In the genomic region with DNA sequence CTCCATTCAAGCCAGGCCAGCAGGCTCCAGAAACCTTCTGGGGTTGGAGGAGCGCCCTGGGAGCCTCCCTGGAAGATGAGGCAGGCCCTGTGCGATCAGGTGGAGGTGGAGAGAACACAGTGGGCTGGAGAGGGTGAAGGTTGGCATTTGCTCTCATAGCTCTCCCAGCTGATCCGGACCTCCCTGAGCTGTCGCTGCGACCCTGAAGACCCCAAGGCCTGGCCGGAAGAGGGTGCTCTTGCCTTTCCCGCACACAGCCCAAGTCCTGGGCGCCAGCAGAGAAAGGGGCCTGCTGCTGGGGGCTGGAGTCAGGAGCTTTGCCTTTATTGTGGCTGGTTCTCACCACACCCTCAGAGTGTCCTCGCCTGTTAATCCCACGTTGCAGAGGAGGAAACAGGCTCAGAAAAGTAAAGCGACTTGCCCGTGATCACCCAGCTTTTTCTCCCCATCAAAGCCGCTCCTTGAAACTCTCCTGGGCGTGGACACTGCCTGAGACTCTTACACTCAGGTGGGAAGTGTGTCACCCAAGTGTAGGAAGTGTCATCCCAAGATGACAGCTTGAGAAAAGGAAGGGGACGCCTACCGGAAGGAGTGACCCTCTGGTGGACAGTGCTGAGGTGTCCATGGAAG, we compare ENCODE assay signal across 8 cellular contexts. TPM values are rescaled to one million over a fixed set of nuclear protein-coding genes. Genes with fewer than 3 reads are reported as not detected.
DNase-seq lines count a peak whose midpoint lies in the region; ATAC-seq and TF ChIP-seq lines count a peak whose summit lies in the region.

No MANE protein-coding gene starts in this region.

- H3K4ac ChIP-seq in neuronal stem cell (ENCODE audit: low read length): peak overlapping the region; percentile 28

- H3K9ac ChIP-seq in neuronal stem cell (ENCODE audit: low read depth, low read length, poor library complexity): peak overlapping the region; percentile 56

- TF ChIP-seq POLR2A in esophagus muscularis mucosa (IDR thresholded peaks at IDR 0.05; ENCODE audit: low read depth): no peak

- WGBS in esophagus muscularis mucosa: 57% methylated on average over 16 of the region's 16 CpGs
- WGBS in neuronal stem cell (ENCODE audit: extremely low coverage in 2 of 2, insufficient read length in 2 of 2, insufficient replicate concordance in 1 of 2), 2 donors: no CpG with 5 or more reads among the region's 16 CpGs

- no peak overlapping the region for H4K8ac ChIP-seq in neuronal stem cell (ENCODE audit: low read depth, low read length)

- DNase-seq in ELF-1 (ENCODE audit: low read depth, low spot score) (peak; percentile 85), NCI-H82 treated with DMSO at 0.1 percent for 48 hours (lab: John Stamatoyannopoulos, UW; ENCODE audit: unreplicated experiment) (peak; percentile 52), esophagus muscularis mucosa (ENCODE audit: extremely low spot score) (no peak), neuronal stem cell (ENCODE audit: low spot score) (peak; percentile 71), ACHN (no peak), HT-29 (ENCODE audit: low spot score) (no peak)
- no peak for DNase-seq in activated effector memory CD4-positive, alpha-beta T cell treated with anti-CD3 and anti-CD28 coated beads, Interleukin-2, amount 50 U/mL, for 16 hours

- H3K4me2 ChIP-seq in neuronal stem cell (ENCODE audit: insufficient read depth, low read length, poor library complexity, severe bottlenecking): no peak overlapping the region

- H3K9me3 ChIP-seq in esophagus muscularis mucosa (no peaks in the 10 kb centered on the region), neuronal stem cell (replicated peaks in 1 of 2; ENCODE audit: control insufficient read depth in 2 of 2, insufficient read depth in 1 of 2, low read depth in 1 of 2, low read length in 2 of 2) (no peaks in the 10 kb centered on the region)

- H3K79me1 ChIP-seq in neuronal stem cell (ENCODE audit: low read depth, low read length): no peaks in the 10 kb centered on the region

- ATAC-seq in GM18870 (IDR thresholded peaks at IDR 0.05; ENCODE audit: unreplicated experiment): no peak

- H2BK120ac ChIP-seq in neuronal stem cell (ENCODE audit: low read depth, low read length): no peak overlapping the region

- H3K4me1 ChIP-seq in esophagus muscularis mucosa: peaks cover 27 to 34% (median 32%) of the 10 kb centered on the region in 4 donors
- H3K4me1 ChIP-seq in neuronal stem cell (ENCODE audit: control insufficient read depth in 2 of 2, insufficient read depth in 1 of 2, low read depth in 1 of 2, low read length in 2 of 2): peaks cover 43 to 52% of the 10 kb centered on the region in 2 donors

- TF ChIP-seq CTCF in esophagus muscularis mucosa (IDR thresholded peaks at IDR 0.05): peak; percentile 38 to 48 (median 46)

- H3K18ac ChIP-seq in neuronal stem cell (ENCODE audit: low read length): peak overlapping the region; percentile 86

- peak overlapping the region; percentile 77 for H2BK12ac ChIP-seq in neuronal stem cell (ENCODE audit: low read length)

- intact Hi-C loops in esophagus muscularis mucosa (cut with DNase I): loop anchor here (2.0 to 10.0 kb wide), 2 partner anchors 51 to 341 kb away; no protein-coding TSS in a partner anchor

- H2AK5ac ChIP-seq in neuronal stem cell (ENCODE audit: low read depth, low read length): peak overlapping the region; percentile 60

- peaks cover 0 to 12% (median 0%) of the 10 kb centered on the region in 4 donors for H3K27me3 ChIP-seq in esophagus muscularis mucosa
- peaks cover 0 to 2% (median 0%) of the 10 kb centered on the region in 3 experiments for H3K27me3 ChIP-seq in neuronal stem cell (ENCODE audit: control insufficient read depth in 3 of 3, insufficient read depth in 3 of 3, low read depth in 1 of 3, low read length in 3 of 3)

- peak overlapping the region; percentile 55 for H2BK15ac ChIP-seq in neuronal stem cell (ENCODE audit: low read length)

- H4K91ac ChIP-seq in neuronal stem cell (ENCODE audit: low read depth, low read length, poor library complexity): no peak overlapping the region

- in situ Hi-C loops in ACHN (cut with HindIII; ENCODE audit: low pct_ligation_motif_present, low pct_unique_long_range_greater_than_20kb, low sequenced_read_pairs): no loop called here

- no peak for TF ChIP-seq EP300 in esophagus muscularis mucosa (IDR thresholded peaks at IDR 0.05)

- peak overlapping the region; percentile 58 for H2AFZ ChIP-seq in neuronal stem cell (ENCODE audit: low read length)

- H3K4me3 ChIP-seq in esophagus muscularis mucosa (no peak overlapping the region), neuronal stem cell (ENCODE audit: low read length in 2 of 2) (peak overlapping the region in 1 of 2 donors; percentile 39)

- H3K36me3 ChIP-seq in esophagus muscularis mucosa (no peaks in the 10 kb centered on the region), neuronal stem cell (replicated peaks in 1 of 2; ENCODE audit: control insufficient read depth in 2 of 2, insufficient read depth in 2 of 2, low read length in 2 of 2) (no peaks in the 10 kb centered on the region)

- H3K27ac ChIP-seq in esophagus muscularis mucosa (replicated peaks in 1 of 4) (peak overlapping the region in 1 of 4 donors; percentile 39), neuronal stem cell (replicated peaks; ENCODE audit: low read length) (peak overlapping the region; percentile 95)

- H3K23ac ChIP-seq in neuronal stem cell (ENCODE audit: low read depth, low read length, poor library complexity): no peak overlapping the region

- H2BK5ac ChIP-seq in neuronal stem cell (ENCODE audit: low read length): peak overlapping the region; percentile 82

- no peak overlapping the region for H3K14ac ChIP-seq in neuronal stem cell (ENCODE audit: low read length)

RNA-seq across cellular contexts. Expression of a gene that starts 8.6 kb away (rescaled TPM):
- total RNA-seq in esophagus muscularis mucosa: 1,000 to 10,000 TPM in 3 of 4 donors, 100 to 1,000 TPM in 1; 786 to 1,908 (median 1,382) TPM
- polyA plus RNA-seq in neuronal stem cell (2013, experiment 1 of 2): 2,500 TPM
- 2,467 TPM for polyA plus RNA-seq in neuronal stem cell (2013, experiment 2 of 2)
- total RNA-seq in HT-29 (2014; rRNA removed; shearing (Covaris generic)): 609 and 691 TPM in 2 replicates

RNA-seq across cellular contexts. Expression of a gene that starts 20.9 kb away (rescaled TPM):
- total RNA-seq in esophagus muscularis mucosa: 10 to 100 TPM in 3 of 4 donors, 1 to 10 TPM in 1; 10.0 to 19.2 (median 15.8) TPM
- 7.8 TPM for polyA plus RNA-seq in neuronal stem cell (2013, experiment 1 of 2)
- polyA plus RNA-seq in neuronal stem cell (2013, experiment 2 of 2): 7.4 TPM
- total RNA-seq in HT-29 (2014; rRNA removed; shearing (Covaris generic)): 143 and 164 TPM in 2 replicates

RNA-seq across cellular contexts. Expression of a gene that starts 29.4 kb away (rescaled TPM):
- total RNA-seq in esophagus muscularis mucosa: 10 to 100 TPM in 3 of 4 donors, 1 to 10 TPM in 1; 10.0 to 22.3 (median 15.8) TPM
- 18.1 TPM for polyA plus RNA-seq in neuronal stem cell (2013, experiment 1 of 2)
- polyA plus RNA-seq in neuronal stem cell (2013, experiment 2 of 2): 16.4 TPM
- 11.7 and 16.0 TPM in 2 replicates for total RNA-seq in HT-29 (2014; rRNA removed; shearing (Covaris generic))

RNA-seq across cellular contexts. Expression of a gene that starts 30.4 kb away (rescaled TPM):
- total RNA-seq in esophagus muscularis mucosa: 10 to 100 TPM; 41.8 to 49.5 (median 46.9) TPM
- polyA plus RNA-seq in neuronal stem cell (2013, experiment 1 of 2): 4.3 TPM
- 4.5 TPM for polyA plus RNA-seq in neuronal stem cell (2013, experiment 2 of 2)
- 33.5 and 41.3 TPM in 2 replicates for total RNA-seq in HT-29 (2014; rRNA removed; shearing (Covaris generic))

RNA-seq across cellular contexts. Expression of a gene that starts 37.0 kb away (rescaled TPM):
- total RNA-seq in esophagus muscularis mucosa: 100 to 1,000 TPM in 2 of 4 donors, 10 to 100 TPM in 2; 54.4 to 378 (median 139) TPM
- polyA plus RNA-seq in neuronal stem cell (2013, experiment 1 of 2): 68.8 TPM
- polyA plus RNA-seq in neuronal stem cell (2013, experiment 2 of 2): 66.4 TPM
- 17.8 and 19.3 TPM in 2 replicates for total RNA-seq in HT-29 (2014; rRNA removed; shearing (Covaris generic))

Comparison
In these comparisons a context has a peak if more than half of its experiments do, and no peak if none do; other contexts are left out.
1. DNase-seq: peak in ELF-1 (single experiment), NCI-H82 treated with DMSO at 0.1 percent for 48 hours (single experiment) and neuronal stem cell (single experiment); none in esophagus muscularis mucosa (single experiment), ACHN (single experiment), activated effector memory CD4-positive, alpha-beta T cell treated with anti-CD3 and anti-CD28 coated beads, Interleukin-2, amount 50 U/mL, for 16 hours (single experiment) and HT-29 (single experiment).